ENCODE assay signal across 24 cellular contexts in the genomic region with DNA sequence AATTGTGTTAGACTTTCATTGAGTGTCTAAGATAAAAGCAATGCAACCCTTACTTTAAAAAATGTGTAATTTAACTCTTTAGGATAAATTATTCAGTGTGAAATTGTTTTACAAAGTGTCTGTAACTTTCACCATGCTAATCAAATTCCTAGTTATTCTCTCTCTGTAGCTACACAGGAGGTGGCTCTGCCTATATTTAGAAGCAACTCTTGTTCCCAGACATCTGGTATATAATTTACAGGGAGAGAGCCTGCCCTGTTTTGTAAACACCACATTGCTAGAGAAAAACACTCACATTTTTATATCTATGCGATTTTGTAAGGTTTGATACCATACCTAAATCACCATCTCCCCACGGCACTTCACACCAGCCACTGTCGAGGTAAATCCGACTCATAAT. TPM values are rescaled to one million over a fixed set of nuclear protein-coding genes. Genes with fewer than 3 reads are reported as not detected.
DNase-seq lines count a peak whose midpoint lies in the region; ATAC-seq and TF ChIP-seq lines count a peak whose summit lies in the region.
"Had no signal": no experiment of that assay in that cellular context is flagged by ENCODE, and none has a peak within 500 bp of the region (broad histone marks: within the 10 kb centered on the region; RNA-seq: fewer than 3 reads in every experiment).

No MANE protein-coding gene starts in this region.

- TF ChIP-seq CTCF in sigmoid colon (IDR thresholded peaks at IDR 0.05) (no peak), body of pancreas (IDR thresholded peaks at IDR 0.05) (no peak)

- DNase-seq in NCI-H1694 treated with DMSO at 0.1 percent for 48 hours (lab: John Stamatoyannopoulos, UW) (peak; percentile 34), cerebellar cortex (ENCODE audit: low spot score) (peak; percentile 81), left ventricle myocardium superior (no peak), sigmoid colon (no peak), body of pancreas (no peak), NCI-H345 treated with DMSO at 0.1 percent for 48 hours (lab: John Stamatoyannopoulos, UW; ENCODE audit: unreplicated experiment) (no peak)
- DNase-seq: activated CD4-positive, alpha-beta memory T cell treated with anti-CD3 and anti-CD28 coated beads for 36 hours; activated naive CD8-positive, alpha-beta T cell treated with anti-CD3 and anti-CD28 coated beads, Interleukin-2, amount 10 ng/mL, durations not matched to agents 7 days and 5 days; CD4-positive, alpha-beta T cell; cortex of kidney; mucosa of descending colon; MV-4-11; NCI-H187 treated with DMSO at 0.1 percent for 48 hours; NCI-H510A treated with DMSO at 0.1 percent for 48 hours; RPMI8226; stimulated activated CD4-positive, alpha-beta T cell treated with anti-CD3 and anti-CD28 coated beads, Interleukin-4, amount 100 ng/mL, for 24 hours; stimulated activated naive CD8-positive, alpha-beta T cell treated with anti-CD3 and anti-CD28 coated beads, Interleukin-15, Interleukin-2, amounts not matched to agents 100 U/mL and 50 U/mL, for 24 hours had no signal

- peak; percentile 87 for ATAC-seq in left ventricle myocardium superior
- no peak for ATAC-seq in body of pancreas
- ATAC-seq in GM18909 (IDR thresholded peaks at IDR 0.05; ENCODE audit: poor library complexity, unreplicated experiment) = no peak
- ATAC-seq: mucosa of descending colon; stimulated activated naive CD8-positive, alpha-beta T cell treated with anti-CD3 and anti-CD28 coated beads, Interleukin-15, Interleukin-2, amounts not matched to agents 100 U/mL and 50 U/mL, for 24 hours had no signal

- peaks cover 0 to 47% (median 29%) of the 10 kb centered on the region in 4 donors for H3K4me1 ChIP-seq in sigmoid colon
- no peaks in the 10 kb centered on the region for H3K4me1 ChIP-seq in body of pancreas
- H3K4me1 ChIP-seq: HAP-1, tibial nerve had no signal

- H3K9me3 ChIP-seq in sigmoid colon (no peaks in the 10 kb centered on the region), body of pancreas (no peaks in the 10 kb centered on the region)
- H3K9me3 ChIP-seq: HAP-1, mucosa of descending colon, neutrophil, tibial nerve had no signal

- TF ChIP-seq POLR2A in sigmoid colon (IDR thresholded peaks at IDR 0.05) = no peak
- no peak for TF ChIP-seq POLR2A in body of pancreas (IDR thresholded peaks at IDR 0.05)

- H3K27me3 ChIP-seq in sigmoid colon (no peaks in the 10 kb centered on the region), body of pancreas (no peaks in the 10 kb centered on the region)
- H3K27me3 ChIP-seq: neutrophil, tibial nerve had no signal

- H3K36me3 ChIP-seq in sigmoid colon (no peaks in the 10 kb centered on the region), body of pancreas (replicated peaks in 1 of 2; ENCODE audit: insufficient read depth in 1 of 2, low read depth in 2 of 2) (no peaks in the 10 kb centered on the region)
- H3K36me3 ChIP-seq: HAP-1, neutrophil, tibial nerve had no signal

- intact Hi-C loops in left ventricle myocardium superior (cut with micrococcal nuclease) = no loop called here
- intact Hi-C loops in sigmoid colon (cut with DNase I) = no loop called here
- intact Hi-C loops in body of pancreas (cut with DNase I) = no loop called here

- TF ChIP-seq EP300 in sigmoid colon (IDR thresholded peaks at IDR 0.05) = peak in 1 of 4 donors; percentile 30

- H3K4me3 ChIP-seq in sigmoid colon (no peak overlapping the region), body of pancreas (no peak overlapping the region)
- H3K4me3 ChIP-seq: HAP-1, mucosa of descending colon, tibial nerve had no signal

- H3K27ac ChIP-seq in sigmoid colon = peak overlapping the region in 3 of 4 donors; percentile 59 to 90 (median 88)
- H3K27ac ChIP-seq in body of pancreas = no peak overlapping the region
- H3K27ac ChIP-seq: KMS-11, neutrophil, tibial nerve had no signal

- 79 to 82% methylated on average over 4 of the region's 4 CpGs for WGBS in sigmoid colon, 2 donors
- 39 to 49% methylated on average over 4 of the region's 4 CpGs for WGBS in body of pancreas, 2 donors

RNA-seq across cellular contexts. Expression of gene SPATA4, which starts 35.4 kb away (rescaled TPM):
- not detected for total RNA-seq in left ventricle myocardium superior
- total RNA-seq in sigmoid colon = 1 to 10 TPM in 1 of 4 donors, under 1 TPM in 2, not detected in 1; 0.36 to 2.8 (median 0.54) TPM
- polyA plus RNA-seq in sigmoid colon = not detected
- not detected for total RNA-seq in body of pancreas
- total RNA-seq: activated CD4-positive, alpha-beta memory T cell treated with anti-CD3 and anti-CD28 coated beads for 36 hours; activated naive CD8-positive, alpha-beta T cell treated with anti-CD3 and anti-CD28 coated beads, Interleukin-2, amount 10 ng/mL, durations not matched to agents 7 days and 5 days; CD4-positive, alpha-beta T cell; lower leg skin; pulmonary artery endothelial cell had no signal

RNA-seq across cellular contexts. Expression of gene ASB5, which starts 38.2 kb away (rescaled TPM):
- total RNA-seq in left ventricle myocardium superior = 3.1 TPM
- 10 to 100 TPM; 14.3 to 69.2 (median 56.3) TPM for total RNA-seq in sigmoid colon
- 1 to 10 TPM in 1 of 3 donors, under 1 TPM in 1, not detected in 1; 0.29 to 1.8 TPM for polyA plus RNA-seq in sigmoid colon
- total RNA-seq in body of pancreas = not detected
- total RNA-seq: activated CD4-positive, alpha-beta memory T cell treated with anti-CD3 and anti-CD28 coated beads for 36 hours; activated naive CD8-positive, alpha-beta T cell treated with anti-CD3 and anti-CD28 coated beads, Interleukin-2, amount 10 ng/mL, durations not matched to agents 7 days and 5 days; CD4-positive, alpha-beta T cell; pulmonary artery endothelial cell; tibial nerve had no signal

Comparison
In these comparisons a context has a peak if more than half of its experiments do, and no peak if none do; other contexts are left out.
1. DNase-seq: peak in NCI-H1694 treated with DMSO at 0.1 percent for 48 hours (single experiment) and cerebellar cortex (single experiment); none in left ventricle myocardium superior (single experiment), sigmoid colon (single experiment), body of pancreas (0 of 4) and NCI-H345 treated with DMSO at 0.1 percent for 48 hours (single experiment).
2. H3K27ac ChIP-seq: peak in sigmoid colon (3 of 4); none in body of pancreas (0 of 4).